In the genomic region with DNA sequence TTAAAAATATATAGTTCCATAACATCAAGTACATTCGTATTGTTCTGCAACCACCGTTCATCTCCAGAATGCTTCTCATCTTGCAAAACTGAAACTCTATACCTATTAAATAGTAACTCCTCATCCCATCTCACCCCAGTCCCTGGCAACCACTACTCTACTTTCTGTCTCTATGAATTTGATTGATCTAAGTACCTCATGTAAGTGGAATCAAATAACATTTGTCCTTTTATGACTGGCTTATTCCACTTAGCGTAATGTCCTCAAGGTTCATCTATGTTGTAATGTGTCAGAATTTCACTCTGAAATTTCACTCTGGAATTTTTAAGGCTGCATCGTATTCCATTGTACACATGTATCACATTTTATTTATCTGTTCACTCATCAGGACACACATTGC, we compare ENCODE assay signal across 29 cellular contexts.
"Had no signal": no experiment of that assay in that cellular context is flagged by ENCODE, and none has a peak within 500 bp of the region (broad histone marks: within the 10 kb centered on the region; RNA-seq: fewer than 3 reads in every experiment).

No MANE protein-coding gene starts in this region.

- H3K36me3 ChIP-seq: ascending aorta, cardiac muscle cell, colonic mucosa, neutrophil had no signal

- H3K4me3 ChIP-seq: ascending aorta, cardiac muscle cell, colonic mucosa, gastroesophageal sphincter, hepatocyte, skin epidermis, testis had no signal

- H3K27me3 ChIP-seq: ascending aorta, cardiac muscle cell, colonic mucosa, gastroesophageal sphincter, hepatocyte, neutrophil, testis had no signal

- H3K27ac ChIP-seq: ascending aorta, cardiac muscle cell, colonic mucosa, epithelial cell of prostate, gastroesophageal sphincter, hepatocyte, neutrophil, skin epidermis, testis had no signal

- H3K4me1 ChIP-seq: ascending aorta, colonic mucosa, gastroesophageal sphincter, testis had no signal

- H3K9me3 ChIP-seq: ascending aorta, colonic mucosa, gastroesophageal sphincter, neutrophil, testis had no signal

- ATAC-seq: activated CD4-positive, alpha-beta T cell treated with anti-CD3 and anti-CD28 coated beads for 36 hours; activated CD8-positive, alpha-beta memory T cell treated with anti-CD3 and anti-CD28 coated beads, Interleukin-2, amount 10 ng/mL, durations not matched to agents 7 days and 5 days; activated CD8-positive, alpha-beta T cell treated with anti-CD3 and anti-CD28 coated beads, Interleukin-2, amount 10 ng/mL, durations not matched to agents 7 days and 5 days; activated T-cell treated with anti-CD3 and anti-CD28 coated beads, Interleukin-2, amount 50 U/mL, for 72 hours; gastroesophageal sphincter; left colon; sciatic nerve; stimulated activated naive CD8-positive, alpha-beta T cell treated with anti-CD3 and anti-CD28 coated beads, Interleukin-15, Interleukin-2, amounts not matched to agents 100 U/mL and 50 U/mL, for 24 hours had no signal

- DNase-seq: activated CD4-positive, alpha-beta T cell treated with anti-CD3 and anti-CD28 coated beads for 36 hours; activated CD4-positive, CD25-positive, alpha-beta regulatory T cell; activated CD8-positive, alpha-beta memory T cell treated with anti-CD3 and anti-CD28 coated beads, Interleukin-2, amount 10 ng/mL, durations not matched to agents 7 days and 5 days; activated CD8-positive, alpha-beta T cell treated with anti-CD3 and anti-CD28 coated beads, Interleukin-2, amount 10 ng/mL, durations not matched to agents 7 days and 5 days; activated effector memory CD4-positive, alpha-beta T cell treated with anti-CD3 and anti-CD28 coated beads, Interleukin-2, amount 50 U/mL, for 16 hours; activated naive CD4-positive, alpha-beta T cell treated with anti-CD3 and anti-CD28 coated beads for 36 hours; activated naive CD8-positive, alpha-beta T cell treated with anti-CD3 and anti-CD28 coated beads, Interleukin-2, amount 10 ng/mL, durations not matched to agents 7 days and 5 days; activated T-cell treated with anti-CD3 and anti-CD28 coated beads, Interleukin-2, amount 50 U/mL, for 72 hours; cerebellar nuclear complex; colonic mucosa; effector CD8-positive, alpha-beta T cell; kidney; left colon; naive B cell; nephron progenitor cell; retina; stimulated activated CD4-positive, alpha-beta T cell treated with anti-CD3 and anti-CD28 coated beads, Interleukin-12 subunit alpha, Interleukin-12 subunit beta, amount 100 ng/mL, for 4 hours; stimulated activated CD4-positive, alpha-beta T cell treated with anti-CD3 and anti-CD28 coated beads, Interleukin-4, amount 100 ng/mL, for 1 hour; stimulated activated naive CD8-positive, alpha-beta T cell treated with anti-CD3 and anti-CD28 coated beads, Interleukin-15, Interleukin-2, amounts not matched to agents 100 U/mL and 50 U/mL, for 24 hours; testis; trophoblast cell had no signal
